In the genomic region with DNA sequence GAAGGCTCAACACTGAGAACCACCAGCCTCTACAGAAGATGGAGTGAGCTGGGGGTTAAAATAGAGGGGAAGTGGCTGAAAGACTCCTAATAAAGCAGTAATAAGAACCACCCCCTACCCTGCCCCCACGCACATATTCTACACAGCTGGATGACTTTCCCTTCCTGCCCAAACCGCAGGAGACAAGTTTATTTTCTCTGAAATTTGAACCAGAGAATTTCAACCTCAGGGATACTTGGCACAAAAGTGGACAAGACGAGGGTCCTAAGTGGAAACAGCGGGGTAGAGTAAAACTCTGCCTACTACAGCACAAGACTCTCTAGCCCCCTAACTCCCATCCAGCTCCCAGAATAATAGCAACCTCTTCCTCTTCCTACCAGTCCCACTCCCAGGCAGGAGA, we compare ENCODE assay signal across 1 cellular context.
TF ChIP-seq lines count a peak whose summit lies in the region.

No MANE protein-coding gene starts in this region.

TF ChIP-seq in GM12878, 131 proteins besides CTCF, POLR2A, EP300 and RAD21:
- peak; percentile 41 for TF ChIP-seq RUNX3 (IDR thresholded peaks at IDR 0.05; ENCODE audit: low read length)
- TF ChIP-seq CREB1 (IDR thresholded peaks at IDR 0.05; ENCODE audit: low read depth), result no peak
TF ChIP-seq in GM12878: peak in this region for 1.
